In genomic region chr19:4138445-4138844, GRCh38 we compare ENCODE assay signal across 21 cellular contexts. TPM values are rescaled to one million over a fixed set of nuclear protein-coding genes. Genes with fewer than 3 reads are reported as not detected.
DNase-seq lines count a peak whose midpoint lies in the region; ATAC-seq, FAIRE-seq and TF ChIP-seq lines count a peak whose summit lies in the region.
"Had no signal": no experiment of that assay in that cellular context is flagged by ENCODE, and none has a peak within 500 bp of the region (broad histone marks: within the 10 kb centered on the region; RNA-seq: fewer than 3 reads in every experiment).

No MANE protein-coding gene starts in this region.

- peak overlapping the region; percentile 27 for H2AFZ ChIP-seq in HepG2 (ENCODE audit: low read length)
- peak overlapping the region; percentile 58 for H2AFZ ChIP-seq in OCI-LY3 (ENCODE audit: low read depth, low read length)
- H2AFZ ChIP-seq: GM23338 had no signal

- H3K4me3 ChIP-seq in HepG2 (replicated peaks in 1 of 3; ENCODE audit: insufficient read depth in 1 of 3, low read depth in 2 of 3, low read length in 3 of 3) (0 out of 6 replicates have a peak overlapping the region, but pooled peaks of 1 of the 3 experiments have one; percentile 57), right lobe of liver (no peak overlapping the region), OCI-LY3 (ENCODE audit: low read length) (no peak overlapping the region), testis (no peak overlapping the region)
- H3K4me3 ChIP-seq: GM12878, GM23338 had no signal

- DNase-seq in HepG2 (ENCODE audit: low spot score) (no peak), right lobe of liver (no peak), testis (no peak)
- DNase-seq in central memory CD8-positive, alpha-beta T cell (ENCODE audit: low spot score in 2 of 2), result no peak
- DNase-seq: 8988T; C1 segment of cervical spinal cord; Calu3; CD4-positive, alpha-beta memory T cell; COR-L47; DMS79; EL; GDM1; H9 had no signal

- H3K27ac ChIP-seq in HepG2 (ENCODE audit: extremely low read length, insufficient read depth, low read length), result peak overlapping the region; percentile 33
- no peak overlapping the region for H3K27ac ChIP-seq in right lobe of liver
- no peak overlapping the region for H3K27ac ChIP-seq in OCI-LY3 (ENCODE audit: low read length)
- H3K27ac ChIP-seq in testis, result no peak overlapping the region

- peaks cover 7% of the 10 kb centered on the region for H3K4me1 Mint-ChIP-seq in central memory CD8-positive, alpha-beta T cell

- TF ChIP-seq EP300 in HepG2 (IDR thresholded peaks at IDR 0.05; ENCODE audit: low read depth in 2 of 2, low read length in 2 of 2) (no peak), HepG2 (CRISPR knock-in tag; IDR thresholded peaks at IDR 0.05; ENCODE audit: borderline replicate concordance) (no peak)

- peaks cover 2% of the 10 kb centered on the region for H3K36me3 Mint-ChIP-seq in central memory CD8-positive, alpha-beta T cell (ENCODE audit: insufficient read depth)
- H3K36me3 Mint-ChIP-seq: CD4-positive, alpha-beta memory T cell had no signal

- no peak for TF ChIP-seq POLR2A in HepG2 (IDR thresholded peaks at IDR 0.05; ENCODE audit: insufficient read depth in 1 of 2, low read depth in 2 of 2, low read length in 2 of 2)
- TF ChIP-seq POLR2A in right lobe of liver (IDR thresholded peaks at IDR 0.05), result no peak
- TF ChIP-seq POLR2A in testis (IDR thresholded peaks at IDR 0.05), result no peak

- H3K4me1 ChIP-seq in HepG2 (ENCODE audit: insufficient read depth, low read length), result peaks cover 56% of the 10 kb centered on the region
- H3K4me1 ChIP-seq in right lobe of liver, result peaks cover 0 to 32% (median 9%) of the 10 kb centered on the region in 4 donors
- peaks cover 15% of the 10 kb centered on the region for H3K4me1 ChIP-seq in OCI-LY3 (ENCODE audit: low read length)
- H3K4me1 ChIP-seq in testis, result no peaks in the 10 kb centered on the region

- no peaks in the 10 kb centered on the region for H3K36me3 ChIP-seq in HepG2 (replicated peaks in 1 of 2; ENCODE audit: control insufficient read depth in 1 of 2, insufficient read depth in 2 of 2, low read length in 2 of 2)
- no peaks in the 10 kb centered on the region for H3K36me3 ChIP-seq in right lobe of liver
- H3K36me3 ChIP-seq in OCI-LY3 (replicated peaks; ENCODE audit: low read depth, low read length), result no peaks in the 10 kb centered on the region
- H3K36me3 ChIP-seq in testis (ENCODE audit: low read depth, missing control alignments), result no peaks in the 10 kb centered on the region

- ATAC-seq in HepG2 (no peak), right lobe of liver (no peak), GM19035 (IDR thresholded peaks at IDR 0.05; ENCODE audit: unreplicated experiment) (no peak)
- no peak for ATAC-seq in central memory CD8-positive, alpha-beta T cell (replicated peaks; ENCODE audit: extremely low read depth, poor library complexity, severe bottlenecking)
- ATAC-seq: GM12878, GM23338, HCT116 had no signal

- H4K20me1 ChIP-seq in HepG2 (ENCODE audit: insufficient read depth, low read length), result no peaks in the 10 kb centered on the region
- H4K20me1 ChIP-seq in OCI-LY3 (ENCODE audit: insufficient read depth, low read length), result no peaks in the 10 kb centered on the region

- no TSS peak for BruUV-seq in HepG2 (replicated peaks; lab: Mats Ljungman, UMichigan)

- H3K9me3 Mint-ChIP-seq in central memory CD8-positive, alpha-beta T cell, result no peaks in the 10 kb centered on the region
- H3K9me3 Mint-ChIP-seq: CD4-positive, alpha-beta memory T cell; GM23338; H9 had no signal

- WGBS in HepG2 (ENCODE audit: low lambda C conversion rate), result 6% methylated on average over 5 of the region's 5 CpGs
- WGBS in right lobe of liver (ENCODE audit: insufficient coverage, low coverage, low lambda C conversion rate, missing lambda C conversion rate), result 84% methylated on average over 5 of the region's 5 CpGs
- WGBS in testis, 2 donors, result 82 to 84% methylated on average over 5 of the region's 5 CpGs

- FAIRE-seq in HepG2 (lab: Jason Lieb, UNC), result no peak
- FAIRE-seq: GM12878 had no signal

- H3K79me2 ChIP-seq in HepG2 (ENCODE audit: insufficient read depth, low read length), result no peaks in the 10 kb centered on the region
- H3K79me2 ChIP-seq in OCI-LY3 (ENCODE audit: low read length), result no peaks in the 10 kb centered on the region

- H3K27me3 ChIP-seq in HepG2 (ENCODE audit: control insufficient read depth in 1 of 2, insufficient read depth in 2 of 2, low read length in 2 of 2) (no peaks in the 10 kb centered on the region), right lobe of liver (no peaks in the 10 kb centered on the region), OCI-LY3 (ENCODE audit: low read depth, low read length) (peaks cover 4% of the 10 kb centered on the region; the same call in 1 of the 2 replicates), testis (no peaks in the 10 kb centered on the region)

- peaks cover 5% of the 10 kb centered on the region for H3K27me3 Mint-ChIP-seq in central memory CD8-positive, alpha-beta T cell

- POLR2A ChIA-PET in HepG2 (lab: Yijun Ruan, JAX), result interaction anchor here (0.6 to 1.7 kb wide), 3 partner anchors 9 to 35 kb away, joined by 3 to 9 read pairs (median 5); partner anchors contain the start of gene CREB3L3

- TF ChIP-seq RAD21 in HepG2 (CRISPR knock-in tag; IDR thresholded peaks at IDR 0.05), result no peak

- CTCF ChIA-PET in HepG2 (lab: Yijun Ruan, JAX; ENCODE audit: low intra/inter-chr PET ratio, low total read pairs), result no interaction called here

- H3K4me2 ChIP-seq in HepG2 (ENCODE audit: low read depth, low read length), result peak overlapping the region; percentile 79
- H3K4me2 ChIP-seq in OCI-LY3 (ENCODE audit: low read length), result no peak overlapping the region
- H3K4me2 ChIP-seq: GM23338 had no signal

- TF ChIP-seq CTCF in HepG2 (CRISPR knock-in tag; IDR thresholded peaks at IDR 0.05) (no peak), right lobe of liver (IDR thresholded peaks at IDR 0.05) (no peak), OCI-LY3 (IDR thresholded peaks at IDR 0.05; ENCODE audit: low read depth, low read length) (no peak), testis (IDR thresholded peaks at IDR 0.05) (no peak)

- intact Hi-C loops in HepG2 (cut with micrococcal nuclease; ENCODE audit: unreplicated experiment) (loop anchor here (10.0 kb wide), 1 partner anchor 134 kb away; the partner anchor contains the start of gene PIAS4), right lobe of liver (cut with DNase I) (no loop called here), testis (cut with DNase I; ENCODE audit: low total_unique reads) (no loop called here)

- no peak overlapping the region for H3K4me3 Mint-ChIP-seq in central memory CD8-positive, alpha-beta T cell
- H3K4me3 Mint-ChIP-seq: CD4-positive, alpha-beta memory T cell; GM23338; H9 had no signal

- no peak overlapping the region for H3K9ac ChIP-seq in HepG2 (ENCODE audit: insufficient read depth, low read depth, low read length)
- no peak overlapping the region for H3K9ac ChIP-seq in OCI-LY3 (ENCODE audit: low read length)

- in situ Hi-C loops in HepG2 (cut with HindIII; ENCODE audit: extremely low pct_ligation_motif_present, low pct_unique_long_range_greater_than_20kb), result no loop called here

- H3K9me3 ChIP-seq in HepG2 (ENCODE audit: low read length), result no peaks in the 10 kb centered on the region
- H3K9me3 ChIP-seq in right lobe of liver, result no peaks in the 10 kb centered on the region
- H3K9me3 ChIP-seq in OCI-LY3 (ENCODE audit: insufficient read depth, low read length), result no peaks in the 10 kb centered on the region
- no peaks in the 10 kb centered on the region for H3K9me3 ChIP-seq in testis

- peak overlapping the region; percentile 46 for H3K27ac Mint-ChIP-seq in central memory CD8-positive, alpha-beta T cell (ENCODE audit: low read depth)
- H3K27ac Mint-ChIP-seq: CD4-positive, alpha-beta memory T cell; GM23338; H9 had no signal

RNA-seq across cellular contexts. Expression of gene MAP2K2, which starts 14.5 kb away (rescaled TPM):
- total RNA-seq in HepG2 (2016; rRNA removed; fragmentation: Illumina TruSeq; extraction: Trizol), result 72.2 and 80.9 TPM in 2 replicates
- 141 and 153 TPM in 2 replicates for total RNA-seq in HepG2 (2016; cell fraction: cytosol; rRNA removed; fragmentation: Illumina TruSeq; extraction: Trizol; ENCODE audit: low read depth)
- 63.3 and 84.3 TPM in 2 replicates for total RNA-seq in HepG2 (2016; cell fraction: insoluble cytoplasmic fraction; rRNA removed; fragmentation: Illumina TruSeq; extraction: Trizol)
- 168 and 190 TPM in 2 replicates for total RNA-seq in HepG2 (2016; cell fraction: membrane; rRNA removed; fragmentation: Illumina TruSeq; extraction: Trizol)
- total RNA-seq in HepG2 (2016; cell fraction: nucleus; rRNA removed; fragmentation: Illumina TruSeq; extraction: Trizol), result 40.1 and 53.8 TPM in 2 replicates
- 70.3 and 88.1 TPM in 2 replicates for polyA plus RNA-seq in HepG2 (2011; rRNA removed)
- 63.3 and 103 TPM in 2 replicates for polyA plus RNA-seq in HepG2 (2011; cell fraction: cytosol; rRNA removed)
- 96.2 and 101 TPM in 2 replicates for polyA plus RNA-seq in HepG2 (2011; cell fraction: nucleus; rRNA removed)
- 73.5 and 112 TPM in 2 replicates for polyA plus RNA-seq in HepG2 (2012)
- polyA plus RNA-seq in HepG2 (2016; cell fraction: cytosol; fragmentation: Illumina TruSeq; extraction: Trizol; ENCODE audit: low read depth), result 205 and 223 TPM in 2 replicates
- polyA plus RNA-seq in HepG2 (2016; cell fraction: insoluble cytoplasmic fraction; fragmentation: Illumina TruSeq; extraction: Trizol; ENCODE audit: low read depth), result 99.4 and 124 TPM in 2 replicates
- polyA plus RNA-seq in HepG2 (2016; cell fraction: membrane; fragmentation: Illumina TruSeq; extraction: Trizol; ENCODE audit: low read depth), result 271 and 285 TPM in 2 replicates
- polyA plus RNA-seq in HepG2 (2016; cell fraction: nucleus; fragmentation: Illumina TruSeq; extraction: Trizol; ENCODE audit: insufficient read depth, low read depth), result 113 and 116 TPM in 2 replicates
- polyA minus RNA-seq in HepG2 (2011; rRNA and poly(A)+ RNA removed; ENCODE audit: low replicate concordance), result 82.8 and 120 TPM in 2 replicates
- polyA minus RNA-seq in HepG2 (2011; cell fraction: cytosol; rRNA and poly(A)+ RNA removed), result 55.4 and 61.2 TPM in 2 replicates
- polyA minus RNA-seq in HepG2 (2011; cell fraction: nucleus; rRNA and poly(A)+ RNA removed), result 25.8 and 27.8 TPM in 2 replicates
- 10 to 100 TPM; 50.2 to 75.7 (median 59.8) TPM for total RNA-seq in right lobe of liver
- total RNA-seq in testis, result 100 to 1,000 TPM; 181 to 225 TPM
- 241 TPM for polyA plus RNA-seq in testis (ENCODE audit: insufficient read depth, low read depth, low replicate concordance)

RNA-seq across cellular contexts. Expression of gene CREB3L3, which starts 15.0 kb away (rescaled TPM):
- total RNA-seq in HepG2 (2016; rRNA removed; fragmentation: Illumina TruSeq; extraction: Trizol) (3.8 and 4.5 TPM in 2 replicates), right lobe of liver (100 to 1,000 TPM in 4 of 6 experiments, 10 to 100 TPM in 2; 50.5 to 368 (median 199) TPM), testis (under 1 TPM; 0.56 to 0.63 TPM)
- total RNA-seq in HepG2 (2016; cell fraction: cytosol; rRNA removed; fragmentation: Illumina TruSeq; extraction: Trizol; ENCODE audit: low read depth), result 0.61 and 1.3 TPM in 2 replicates
- total RNA-seq in HepG2 (2016; cell fraction: insoluble cytoplasmic fraction; rRNA removed; fragmentation: Illumina TruSeq; extraction: Trizol), result 2.7 and 4.7 TPM in 2 replicates
- 1.9 and 2.1 TPM in 2 replicates for total RNA-seq in HepG2 (2016; cell fraction: membrane; rRNA removed; fragmentation: Illumina TruSeq; extraction: Trizol)
- total RNA-seq in HepG2 (2016; cell fraction: nucleus; rRNA removed; fragmentation: Illumina TruSeq; extraction: Trizol), result 5.9 and 7.0 TPM in 2 replicates
- polyA plus RNA-seq in HepG2 (2011; rRNA removed) (3.8 and 7.0 TPM in 2 replicates), testis (ENCODE audit: insufficient read depth, low read depth, low replicate concordance) (0.36 TPM)
- polyA plus RNA-seq in HepG2 (2011; cell fraction: cytosol; rRNA removed), result 3.1 and 5.0 TPM in 2 replicates
- 7.4 and 9.2 TPM in 2 replicates for polyA plus RNA-seq in HepG2 (2011; cell fraction: nucleus; rRNA removed)
- polyA plus RNA-seq in HepG2 (2012), result 13.4 and 16.9 TPM in 2 replicates
- 2.1 and 2.2 TPM in 2 replicates for polyA plus RNA-seq in HepG2 (2016; cell fraction: cytosol; fragmentation: Illumina TruSeq; extraction: Trizol; ENCODE audit: low read depth)
- polyA plus RNA-seq in HepG2 (2016; cell fraction: insoluble cytoplasmic fraction; fragmentation: Illumina TruSeq; extraction: Trizol; ENCODE audit: low read depth), result 11.1 and 13.5 TPM in 2 replicates
- polyA plus RNA-seq in HepG2 (2016; cell fraction: membrane; fragmentation: Illumina TruSeq; extraction: Trizol; ENCODE audit: low read depth), result 4.0 and 5.2 TPM in 2 replicates
- polyA plus RNA-seq in HepG2 (2016; cell fraction: nucleus; fragmentation: Illumina TruSeq; extraction: Trizol; ENCODE audit: insufficient read depth, low read depth), result 28.4 and 29.8 TPM in 2 replicates
- 0.09 and 2.9 TPM in 2 replicates for polyA minus RNA-seq in HepG2 (2011; rRNA and poly(A)+ RNA removed; ENCODE audit: low replicate concordance)
- 1.7 and 3.2 TPM in 2 replicates for polyA minus RNA-seq in HepG2 (2011; cell fraction: cytosol; rRNA and poly(A)+ RNA removed)
- 2.1 and 2.6 TPM in 2 replicates for polyA minus RNA-seq in HepG2 (2011; cell fraction: nucleus; rRNA and poly(A)+ RNA removed)
- total RNA-seq: A673; CD4-positive, alpha-beta memory T cell; GM12878; GM23338; H4 had no signal
- polyA plus RNA-seq: BJ; CD4-positive, alpha-beta memory T cell had no signal

RNA-seq across cellular contexts. Expression of gene SIRT6, which starts 43.9 kb away (rescaled TPM):
- 8.6 and 11.0 TPM in 2 replicates for total RNA-seq in HepG2 (2016; rRNA removed; fragmentation: Illumina TruSeq; extraction: Trizol)
- 7.2 and 9.1 TPM in 2 replicates for total RNA-seq in HepG2 (2016; cell fraction: cytosol; rRNA removed; fragmentation: Illumina TruSeq; extraction: Trizol; ENCODE audit: low read depth)
- 7.9 and 10.6 TPM in 2 replicates for total RNA-seq in HepG2 (2016; cell fraction: insoluble cytoplasmic fraction; rRNA removed; fragmentation: Illumina TruSeq; extraction: Trizol)
- total RNA-seq in HepG2 (2016; cell fraction: membrane; rRNA removed; fragmentation: Illumina TruSeq; extraction: Trizol), result 7.5 and 8.1 TPM in 2 replicates
- total RNA-seq in HepG2 (2016; cell fraction: nucleus; rRNA removed; fragmentation: Illumina TruSeq; extraction: Trizol), result 7.0 and 8.1 TPM in 2 replicates
- 18.4 and 20.7 TPM in 2 replicates for polyA plus RNA-seq in HepG2 (2011; rRNA removed)
- 12.2 and 19.4 TPM in 2 replicates for polyA plus RNA-seq in HepG2 (2011; cell fraction: cytosol; rRNA removed)
- polyA plus RNA-seq in HepG2 (2011; cell fraction: nucleus; rRNA removed), result 69.5 and 82.9 TPM in 2 replicates
- polyA plus RNA-seq in HepG2 (2012), result 7.3 and 9.2 TPM in 2 replicates
- polyA plus RNA-seq in HepG2 (2016; cell fraction: cytosol; fragmentation: Illumina TruSeq; extraction: Trizol; ENCODE audit: low read depth), result 4.6 and 5.1 TPM in 2 replicates
- polyA plus RNA-seq in HepG2 (2016; cell fraction: insoluble cytoplasmic fraction; fragmentation: Illumina TruSeq; extraction: Trizol; ENCODE audit: low read depth), result 9.5 and 10.8 TPM in 2 replicates
- 6.0 TPM in 2 replicates for polyA plus RNA-seq in HepG2 (2016; cell fraction: membrane; fragmentation: Illumina TruSeq; extraction: Trizol; ENCODE audit: low read depth)
- polyA plus RNA-seq in HepG2 (2016; cell fraction: nucleus; fragmentation: Illumina TruSeq; extraction: Trizol; ENCODE audit: insufficient read depth, low read depth), result 31.6 and 35.6 TPM in 2 replicates
- 18.0 and 19.2 TPM in 2 replicates for polyA minus RNA-seq in HepG2 (2011; rRNA and poly(A)+ RNA removed; ENCODE audit: low replicate concordance)
- 6.8 and 7.4 TPM in 2 replicates for polyA minus RNA-seq in HepG2 (2011; cell fraction: cytosol; rRNA and poly(A)+ RNA removed)
- polyA minus RNA-seq in HepG2 (2011; cell fraction: nucleus; rRNA and poly(A)+ RNA removed), result 9.0 TPM in 2 replicates
- total RNA-seq in right lobe of liver, result 10 to 100 TPM in 3 of 6 experiments, 1 to 10 TPM in 3; 7.9 to 21.6 (median 10.0) TPM
- total RNA-seq in testis, result 10 to 100 TPM; 22.0 to 29.2 TPM
- polyA plus RNA-seq in testis (ENCODE audit: insufficient read depth, low read depth, low replicate concordance), result 14.7 TPM

RNA-seq across cellular contexts. Expression of gene ANKRD24, which starts 44.0 kb away (rescaled TPM):
- total RNA-seq in HepG2 (2016; rRNA removed; fragmentation: Illumina TruSeq; extraction: Trizol) (0.13 TPM in 1 of 2 replicates, not detected in the other), right lobe of liver (1 to 10 TPM; 1.2 to 4.8 (median 2.7) TPM), testis (10 to 100 TPM; 20.4 to 21.1 TPM)
- total RNA-seq in HepG2 (2016; cell fraction: cytosol; rRNA removed; fragmentation: Illumina TruSeq; extraction: Trizol; ENCODE audit: low read depth), result not detected in 2 replicates
- total RNA-seq in HepG2 (2016; cell fraction: insoluble cytoplasmic fraction; rRNA removed; fragmentation: Illumina TruSeq; extraction: Trizol), result 0.06 and 0.19 TPM in 2 replicates
- total RNA-seq in HepG2 (2016; cell fraction: membrane; rRNA removed; fragmentation: Illumina TruSeq; extraction: Trizol), result not detected in 2 replicates
- total RNA-seq in HepG2 (2016; cell fraction: nucleus; rRNA removed; fragmentation: Illumina TruSeq; extraction: Trizol), result 0.22 TPM in 1 of 2 replicates, not detected in the other
- polyA plus RNA-seq in HepG2 (2011; rRNA removed) (0.17 and 0.24 TPM in 2 replicates), testis (ENCODE audit: insufficient read depth, low read depth, low replicate concordance) (16.5 TPM)
- 0.15 and 0.19 TPM in 2 replicates for polyA plus RNA-seq in HepG2 (2011; cell fraction: cytosol; rRNA removed)
- 0.97 and 1.2 TPM in 2 replicates for polyA plus RNA-seq in HepG2 (2011; cell fraction: nucleus; rRNA removed)
- 0.13 and 0.28 TPM in 2 replicates for polyA plus RNA-seq in HepG2 (2012)
- not detected in 2 replicates for polyA plus RNA-seq in HepG2 (2016; cell fraction: cytosol; fragmentation: Illumina TruSeq; extraction: Trizol; ENCODE audit: low read depth)
- not detected in 2 replicates for polyA plus RNA-seq in HepG2 (2016; cell fraction: insoluble cytoplasmic fraction; fragmentation: Illumina TruSeq; extraction: Trizol; ENCODE audit: low read depth)
- not detected in 2 replicates for polyA plus RNA-seq in HepG2 (2016; cell fraction: membrane; fragmentation: Illumina TruSeq; extraction: Trizol; ENCODE audit: low read depth)
- polyA plus RNA-seq in HepG2 (2016; cell fraction: nucleus; fragmentation: Illumina TruSeq; extraction: Trizol; ENCODE audit: insufficient read depth, low read depth), result 0.36 and 0.63 TPM in 2 replicates
- polyA minus RNA-seq in HepG2 (2011; rRNA and poly(A)+ RNA removed; ENCODE audit: low replicate concordance), result 0.07 and 0.20 TPM in 2 replicates
- polyA minus RNA-seq in HepG2 (2011; cell fraction: cytosol; rRNA and poly(A)+ RNA removed), result not detected in 2 replicates
- polyA minus RNA-seq in HepG2 (2011; cell fraction: nucleus; rRNA and poly(A)+ RNA removed), result 0.25 TPM in 1 of 2 replicates, not detected in the other

Comparison
In these comparisons a context has a peak if more than half of its experiments do, and no peak if none do; other contexts are left out.
1. RNA of gene CREB3L3, which starts 15.0 kb away (total RNA-seq): 50.5 to 368 TPM in right lobe of liver; 0.61 to 7.0 TPM in HepG2 and 0.56 to 0.63 TPM in testis; every median in the first group is over 4 times any median in the second.